ENCODE assay signal across 9 cellular contexts in the genomic region with DNA sequence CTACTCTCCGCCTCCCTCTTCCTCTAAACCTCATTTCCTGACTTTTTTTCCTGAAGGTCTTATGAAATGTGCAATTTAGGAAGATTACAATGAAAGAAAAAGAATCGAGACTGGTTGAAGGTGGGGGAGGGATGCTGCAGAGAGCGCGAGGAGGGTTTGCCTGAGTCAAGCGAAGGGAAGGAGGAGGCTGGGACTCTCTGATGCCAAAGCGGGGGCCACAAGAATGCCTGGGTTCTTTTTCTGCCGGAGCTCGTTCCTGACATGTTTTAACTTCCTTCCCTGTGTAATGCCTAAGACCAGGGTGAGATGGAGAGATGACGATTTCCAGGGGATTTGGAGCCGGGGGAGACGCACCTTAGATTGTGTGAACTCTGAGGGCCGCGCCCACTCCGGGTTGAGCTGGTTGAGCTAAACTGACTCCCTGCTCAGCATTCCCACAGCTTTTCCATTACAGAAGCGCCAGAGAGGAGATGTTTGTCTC.
DNase-seq lines count a peak whose midpoint lies in the region; ATAC-seq and TF ChIP-seq lines count a peak whose summit lies in the region.
"Had no signal": no experiment of that assay in that cellular context is flagged by ENCODE, and none has a peak within 500 bp of the region (broad histone marks: within the 10 kb centered on the region; RNA-seq: fewer than 3 reads in every experiment).

No MANE protein-coding gene starts in this region.

- H3K4me1 ChIP-seq in HUES6 (ENCODE audit: control insufficient read depth, insufficient read depth, low read length) (peaks cover 13% of the 10 kb centered on the region; the same call in 1 of the 2 replicates), colonic mucosa (no peaks in the 10 kb centered on the region), left lung (peaks cover 0 to 6% of the 10 kb centered on the region in 2 donors), stomach (peaks cover 11 to 23% (median 18%) of the 10 kb centered on the region in 4 donors)

- DNase-seq in colonic mucosa (no peak), left lung (no peak), stomach (no peak), posterior vena cava (ENCODE audit: low spot score) (no peak), HK-2 (ENCODE audit: unreplicated experiment) (no peak)
- DNase-seq: activated naive CD4-positive, alpha-beta T cell treated with anti-CD3 and anti-CD28 coated beads, Interleukin-2, amount 10 ng/mL, durations not matched to agents 7 days and 5 days had no signal

- ATAC-seq in left lung: peak; percentile 7
- ATAC-seq in GM19023 (IDR thresholded peaks at IDR 0.05; ENCODE audit: unreplicated experiment): no peak
- ATAC-seq in GM18520 (IDR thresholded peaks at IDR 0.05; ENCODE audit: unreplicated experiment): no peak

- H3K27me3 ChIP-seq in HUES6 (ENCODE audit: control insufficient read depth, insufficient read depth, low read length): peaks cover 33% of the 10 kb centered on the region; the same call in 1 of the 2 replicates
- no peaks in the 10 kb centered on the region for H3K27me3 ChIP-seq in colonic mucosa
- H3K27me3 ChIP-seq in left lung: peaks cover 0 to 27% of the 10 kb centered on the region in 2 donors
- peaks cover 0 to 16% (median 8%) of the 10 kb centered on the region in 3 donors for H3K27me3 ChIP-seq in stomach

- H3K9ac ChIP-seq in HUES6 (ENCODE audit: low read length) (peak overlapping the region; percentile 24), colonic mucosa (ENCODE audit: low read depth in 2 of 2, low read length in 2 of 2) (no peak overlapping the region)

- H3K9me3 ChIP-seq in HUES6 (ENCODE audit: control insufficient read depth, insufficient read depth, low read depth, low read length): no peaks in the 10 kb centered on the region
- no peaks in the 10 kb centered on the region for H3K9me3 ChIP-seq in colonic mucosa
- no peaks in the 10 kb centered on the region for H3K9me3 ChIP-seq in left lung
- no peaks in the 10 kb centered on the region for H3K9me3 ChIP-seq in stomach

- intact Hi-C loops in colonic mucosa (cut with DNase I) (no loop called here), left lung (cut with DNase I) (no loop called here), stomach (cut with DNase I; ENCODE audit: low total_unique reads) (no loop called here), posterior vena cava (cut with DNase I) (loop anchor here in 1 of 2 donors (10.0 kb wide), 1 partner anchor 58 kb away; no protein-coding TSS in a partner anchor)

- H3K36me3 ChIP-seq in HUES6 (ENCODE audit: control insufficient read depth, insufficient read depth, low read length): no peaks in the 10 kb centered on the region
- no peaks in the 10 kb centered on the region for H3K36me3 ChIP-seq in colonic mucosa
- no peaks in the 10 kb centered on the region for H3K36me3 ChIP-seq in left lung
- no peaks in the 10 kb centered on the region for H3K36me3 ChIP-seq in stomach

- no peak overlapping the region for H3K27ac ChIP-seq in HUES6 (ENCODE audit: low read depth, low read length)
- peak overlapping the region; percentile 23 for H3K27ac ChIP-seq in colonic mucosa
- H3K27ac ChIP-seq in left lung: no peak overlapping the region
- peak overlapping the region in 4 of 5 donors; percentile 59 to 90 (median 83) for H3K27ac ChIP-seq in stomach

- WGBS in stomach, 5 donors: 17 to 27% (median 22%) methylated on average over 13 to 15 of the region's 15 CpGs

- peak overlapping the region; percentile 69 for H3K4me3 ChIP-seq in HUES6 (ENCODE audit: low read depth, low read length)
- no peak overlapping the region for H3K4me3 ChIP-seq in colonic mucosa
- H3K4me3 ChIP-seq in left lung: peak overlapping the region; percentile 13 to 18
- peak overlapping the region; percentile 40 to 47 (median 42) for H3K4me3 ChIP-seq in stomach

- no peak for TF ChIP-seq EP300 in stomach (IDR thresholded peaks at IDR 0.05)

- no peak for TF ChIP-seq CTCF in colonic mucosa (IDR thresholded peaks at IDR 0.05)
- no peak for TF ChIP-seq CTCF in left lung (IDR thresholded peaks at IDR 0.05)
- no peak for TF ChIP-seq CTCF in stomach (IDR thresholded peaks at IDR 0.05)

- no peak for TF ChIP-seq POLR2A in stomach (IDR thresholded peaks at IDR 0.05)

Comparison
In these comparisons a context has a peak if more than half of its experiments do, and no peak if none do; other contexts are left out.
1. H3K27ac ChIP-seq: peak in colonic mucosa (single experiment) and stomach (4 of 5); none in HUES6 (single experiment) and left lung (0 of 2).